In the genomic region with DNA sequence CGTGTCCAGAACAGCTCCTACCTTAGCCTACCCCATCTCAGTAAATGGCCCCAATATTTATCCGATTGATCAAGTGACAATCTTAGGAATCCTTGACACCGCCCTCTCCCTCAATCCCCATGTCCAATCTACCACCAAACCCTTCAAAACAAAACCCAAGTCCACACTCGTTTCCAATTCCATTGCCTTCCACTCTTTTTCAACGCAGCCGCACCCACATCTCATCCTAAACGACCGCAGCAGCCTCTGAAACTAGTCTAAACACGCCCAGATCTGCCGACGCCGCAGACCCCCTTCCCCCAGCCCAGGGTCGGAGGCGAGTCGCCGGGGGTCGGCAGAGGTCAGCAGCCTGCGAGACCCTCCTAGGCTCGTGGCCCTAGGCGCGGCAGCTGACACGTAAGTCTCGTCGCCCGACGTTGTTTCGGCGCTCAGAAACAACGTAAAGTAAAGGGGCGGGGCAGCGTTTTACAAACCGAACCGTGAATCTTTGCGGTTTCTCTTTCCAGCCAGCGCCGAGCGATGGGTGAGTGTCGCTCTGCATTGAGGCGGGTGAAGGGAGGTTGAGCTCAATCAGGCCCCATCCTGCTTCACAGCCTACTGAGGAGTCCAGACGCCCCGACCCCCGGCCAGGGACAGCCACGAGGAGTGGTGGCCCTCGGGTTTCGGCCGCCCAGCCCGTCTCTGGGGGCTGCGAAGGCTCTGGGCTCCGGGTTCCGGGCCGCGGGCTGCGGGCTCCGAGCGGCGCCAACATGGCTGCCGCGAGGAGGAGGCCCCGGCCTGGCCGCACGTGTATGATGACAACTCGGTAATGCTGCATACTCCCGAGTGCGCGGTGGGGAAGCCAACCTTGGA, we compare ENCODE assay signal across 1 cellular context.
A peak's percentile ranks its signal among the peaks of the same experiment; 100 is the strongest.
TF ChIP-seq lines count a peak whose summit lies in the region.

A gene (plus strand): TSS at position 463 of the 852 bp plus-strand sequence. CDS start 57 bp downstream, at position 520.

TF ChIP-seq in HepG2, 621 proteins besides CTCF, POLR2A, EP300 and RAD21 (continued from another document and continues in another):
- TF ChIP-seq, protein P1, sequence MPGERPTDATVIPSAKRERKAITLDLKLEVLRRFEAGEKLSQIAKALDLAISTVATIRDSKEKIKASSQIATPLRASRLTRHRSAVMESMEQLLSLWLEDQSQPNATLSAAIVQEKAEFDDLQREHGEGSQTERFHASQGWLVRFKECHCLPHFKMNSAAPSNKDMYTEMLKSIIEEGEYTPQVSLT (CRISPR knock-in tag; IDR thresholded peaks at IDR 0.05; ENCODE audit: borderline replicate concordance, low read depth), result no peak
- peak; percentile 70; the same call in 1 of the 2 replicates for TF ChIP-seq ZFP82 (CRISPR knock-in tag; IDR thresholded peaks at IDR 0.05; ENCODE audit: borderline replicate concordance)
- TF ChIP-seq ZNF263 (CRISPR knock-in tag; IDR thresholded peaks at IDR 0.05), result no peak
- peak; percentile 83 for TF ChIP-seq ZBTB20 (CRISPR knock-in tag; IDR thresholded peaks at IDR 0.05; ENCODE audit: borderline replicate concordance, low read depth)
- TF ChIP-seq ARNT2 (CRISPR knock-in tag; IDR thresholded peaks at IDR 0.05; ENCODE audit: low read depth), result no peak
- TF ChIP-seq, protein P2, sequence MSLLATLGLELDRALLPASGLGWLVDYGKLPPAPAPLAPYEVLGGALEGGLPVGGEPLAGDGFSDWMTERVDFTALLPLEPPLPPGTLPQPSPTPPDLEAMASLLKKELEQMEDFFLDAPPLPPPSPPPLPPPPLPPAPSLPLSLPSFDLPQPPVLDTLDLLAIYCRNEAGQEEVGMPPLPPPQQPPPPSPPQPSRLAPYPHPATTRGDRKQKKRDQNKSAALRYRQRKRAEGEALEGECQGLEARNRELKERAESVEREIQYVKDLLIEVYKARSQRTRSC (CRISPR knock-in tag; IDR thresholded peaks at IDR 0.05; ENCODE audit: low read depth), result no peak; the same call in 1 of the 2 replicates
- TF ChIP-seq IRF2 (CRISPR knock-in tag; IDR thresholded peaks at IDR 0.05), result peak; percentile 94
- peak; percentile 69; the same call in 1 of the 2 replicates for TF ChIP-seq RELA (CRISPR knock-in tag; IDR thresholded peaks at IDR 0.05)
- 0 out of 2 replicates have a peak, but pooled peaks have one; percentile 49 for TF ChIP-seq PPARG (CRISPR knock-in tag; conservative IDR thresholded peaks at IDR 0.05)
- TF ChIP-seq, protein P3, sequence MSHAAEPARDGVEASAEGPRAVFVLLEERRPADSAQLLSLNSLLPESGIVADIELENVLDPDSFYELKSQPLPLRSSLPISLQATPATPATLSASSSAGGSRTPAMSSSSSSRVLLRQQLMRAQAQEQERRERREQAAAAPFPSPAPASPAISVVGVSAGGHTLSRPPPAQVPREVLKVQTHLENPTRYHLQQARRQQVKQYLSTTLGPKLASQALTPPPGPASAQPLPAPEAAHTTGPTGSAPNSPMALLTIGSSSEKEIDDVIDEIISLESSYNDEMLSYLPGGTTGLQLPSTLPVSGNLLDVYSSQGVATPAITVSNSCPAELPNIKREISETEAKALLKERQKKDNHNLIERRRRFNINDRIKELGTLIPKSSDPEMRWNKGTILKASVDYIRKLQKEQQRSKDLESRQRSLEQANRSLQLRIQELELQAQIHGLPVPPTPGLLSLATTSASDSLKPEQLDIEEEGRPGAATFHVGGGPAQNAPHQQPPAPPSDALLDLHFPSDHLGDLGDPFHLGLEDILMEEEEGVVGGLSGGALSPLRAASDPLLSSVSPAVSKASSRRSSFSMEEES (CRISPR knock-in tag; IDR thresholded peaks at IDR 0.05), result peak; percentile 21; the same call in 1 of the 2 replicates
- TF ChIP-seq, protein P4, sequence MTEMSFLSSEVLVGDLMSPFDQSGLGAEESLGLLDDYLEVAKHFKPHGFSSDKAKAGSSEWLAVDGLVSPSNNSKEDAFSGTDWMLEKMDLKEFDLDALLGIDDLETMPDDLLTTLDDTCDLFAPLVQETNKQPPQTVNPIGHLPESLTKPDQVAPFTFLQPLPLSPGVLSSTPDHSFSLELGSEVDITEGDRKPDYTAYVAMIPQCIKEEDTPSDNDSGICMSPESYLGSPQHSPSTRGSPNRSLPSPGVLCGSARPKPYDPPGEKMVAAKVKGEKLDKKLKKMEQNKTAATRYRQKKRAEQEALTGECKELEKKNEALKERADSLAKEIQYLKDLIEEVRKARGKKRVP (CRISPR knock-in tag; IDR thresholded peaks at IDR 0.05), result 0 out of 4 replicates have a peak, but pooled peaks of 1 of the 2 experiments have one; percentile 43
- TF ChIP-seq KLF13 (CRISPR knock-in tag; IDR thresholded peaks at IDR 0.05), result no peak
- TF ChIP-seq ZNF768 (CRISPR knock-in tag; IDR thresholded peaks at IDR 0.05), result peak; percentile 56
- no peak; the same call in 1 of the 2 replicates for TF ChIP-seq ZNF441 (CRISPR knock-in tag; IDR thresholded peaks at IDR 0.05; ENCODE audit: borderline replicate concordance)
- TF ChIP-seq HNF4A (CRISPR knock-in tag; IDR thresholded peaks at IDR 0.05), result peak; percentile 28
- TF ChIP-seq, protein P5, sequence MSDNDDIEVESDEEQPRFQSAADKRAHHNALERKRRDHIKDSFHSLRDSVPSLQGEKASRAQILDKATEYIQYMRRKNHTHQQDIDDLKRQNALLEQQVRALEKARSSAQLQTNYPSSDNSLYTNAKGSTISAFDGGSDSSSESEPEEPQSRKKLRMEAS (IDR thresholded peaks at IDR 0.05), result peak; percentile 92
- TF ChIP-seq, protein P6, sequence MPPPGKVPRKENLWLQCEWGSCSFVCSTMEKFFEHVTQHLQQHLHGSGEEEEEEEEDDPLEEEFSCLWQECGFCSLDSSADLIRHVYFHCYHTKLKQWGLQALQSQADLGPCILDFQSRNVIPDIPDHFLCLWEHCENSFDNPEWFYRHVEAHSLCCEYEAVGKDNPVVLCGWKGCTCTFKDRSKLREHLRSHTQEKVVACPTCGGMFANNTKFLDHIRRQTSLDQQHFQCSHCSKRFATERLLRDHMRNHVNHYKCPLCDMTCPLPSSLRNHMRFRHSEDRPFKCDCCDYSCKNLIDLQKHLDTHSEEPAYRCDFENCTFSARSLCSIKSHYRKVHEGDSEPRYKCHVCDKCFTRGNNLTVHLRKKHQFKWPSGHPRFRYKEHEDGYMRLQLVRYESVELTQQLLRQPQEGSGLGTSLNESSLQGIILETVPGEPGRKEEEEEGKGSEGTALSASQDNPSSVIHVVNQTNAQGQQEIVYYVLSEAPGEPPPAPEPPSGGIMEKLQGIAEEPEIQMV (CRISPR knock-in tag; IDR thresholded peaks at IDR 0.05; ENCODE audit: low read depth), result no peak
- TF ChIP-seq STAG1 (CRISPR knock-in tag; IDR thresholded peaks at IDR 0.05), result no peak
- TF ChIP-seq SIN3B (IDR thresholded peaks at IDR 0.05; ENCODE audit: low read length), result peak; percentile 50; the same call in 1 of the 2 replicates
- no peak for TF ChIP-seq ZNF720 (CRISPR knock-in tag; IDR thresholded peaks at IDR 0.05)
- peak; percentile 64 for TF ChIP-seq FOXA3 (CRISPR knock-in tag; IDR thresholded peaks at IDR 0.05)
- TF ChIP-seq ZNF761 (CRISPR knock-in tag; conservative IDR thresholded peaks at IDR 0.05), result 0 out of 2 replicates have a peak, but pooled peaks have one; percentile 55
- TF ChIP-seq, protein P7, sequence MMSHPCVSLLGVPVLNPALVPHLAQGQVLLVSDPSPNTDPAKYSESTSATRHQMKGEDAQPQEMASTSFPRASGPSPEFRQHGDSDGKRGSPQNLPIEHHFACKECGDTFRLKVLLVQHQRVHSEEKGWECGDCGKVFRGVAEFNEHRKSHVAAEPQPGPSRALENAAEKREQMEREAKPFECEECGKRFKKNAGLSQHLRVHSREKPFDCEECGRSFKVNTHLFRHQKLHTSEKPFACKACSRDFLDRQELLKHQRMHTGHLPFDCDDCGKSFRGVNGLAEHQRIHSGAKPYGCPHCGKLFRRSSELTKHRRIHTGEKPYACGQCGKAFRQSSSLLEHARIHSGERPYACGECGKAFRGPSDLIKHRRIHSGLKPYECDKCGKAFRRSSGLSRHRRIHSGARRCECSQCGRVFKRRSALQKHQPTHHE (CRISPR knock-in tag; IDR thresholded peaks at IDR 0.05; ENCODE audit: borderline replicate concordance), result 0 out of 2 replicates have a peak, but pooled peaks have one; percentile 65
- no peak for TF ChIP-seq ZNF383 (CRISPR knock-in tag; IDR thresholded peaks at IDR 0.05; ENCODE audit: borderline replicate concordance)
- no peak for TF ChIP-seq HIVEP1 (CRISPR knock-in tag; IDR thresholded peaks at IDR 0.05)
- TF ChIP-seq MAFF (IDR thresholded peaks at IDR 0.05; ENCODE audit: low read depth, low read length), result no peak
- peak; percentile 79; the same call in 1 of the 2 replicates for TF ChIP-seq ZNF17 (CRISPR knock-in tag; IDR thresholded peaks at IDR 0.05)
- peak; percentile 90 for TF ChIP-seq NFKB2 (CRISPR knock-in tag; IDR thresholded peaks at IDR 0.05; ENCODE audit: borderline replicate concordance)
- TF ChIP-seq ZNF496 (CRISPR knock-in tag; IDR thresholded peaks at IDR 0.05; ENCODE audit: insufficient replicate concordance), result no peak
- peak; percentile 89 for TF ChIP-seq ZNF143 (CRISPR knock-in tag; IDR thresholded peaks at IDR 0.05)
- TF ChIP-seq, protein P8, sequence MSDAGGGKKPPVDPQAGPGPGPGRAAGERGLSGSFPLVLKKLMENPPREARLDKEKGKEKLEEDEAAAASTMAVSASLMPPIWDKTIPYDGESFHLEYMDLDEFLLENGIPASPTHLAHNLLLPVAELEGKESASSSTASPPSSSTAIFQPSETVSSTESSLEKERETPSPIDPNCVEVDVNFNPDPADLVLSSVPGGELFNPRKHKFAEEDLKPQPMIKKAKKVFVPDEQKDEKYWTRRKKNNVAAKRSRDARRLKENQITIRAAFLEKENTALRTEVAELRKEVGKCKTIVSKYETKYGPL (CRISPR knock-in tag; IDR thresholded peaks at IDR 0.05), result peak; percentile 74
- TF ChIP-seq, protein P9, sequence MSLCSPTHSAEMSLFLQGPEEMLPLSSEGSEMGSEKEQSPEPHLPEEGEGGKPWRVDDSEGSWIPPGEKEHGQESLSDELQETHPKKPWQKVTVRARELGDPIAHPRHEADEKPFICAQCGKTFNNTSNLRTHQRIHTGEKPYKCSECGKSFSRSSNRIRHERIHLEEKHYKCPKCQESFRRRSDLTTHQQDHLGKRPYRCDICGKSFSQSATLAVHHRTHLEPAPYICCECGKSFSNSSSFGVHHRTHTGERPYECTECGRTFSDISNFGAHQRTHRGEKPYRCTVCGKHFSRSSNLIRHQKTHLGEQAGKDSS (CRISPR knock-in tag; IDR thresholded peaks at IDR 0.05; ENCODE audit: borderline replicate concordance, low read depth), result no peak; the same call in 1 of the 2 replicates
- no peak for TF ChIP-seq SRSF1 (optimal IDR thresholded peaks at IDR 0.05; ENCODE audit: low read depth, low read length)
- peak; percentile 98 for TF ChIP-seq SPEN (CRISPR knock-in tag; IDR thresholded peaks at IDR 0.05; ENCODE audit: low read depth)
- TF ChIP-seq, protein P10, sequence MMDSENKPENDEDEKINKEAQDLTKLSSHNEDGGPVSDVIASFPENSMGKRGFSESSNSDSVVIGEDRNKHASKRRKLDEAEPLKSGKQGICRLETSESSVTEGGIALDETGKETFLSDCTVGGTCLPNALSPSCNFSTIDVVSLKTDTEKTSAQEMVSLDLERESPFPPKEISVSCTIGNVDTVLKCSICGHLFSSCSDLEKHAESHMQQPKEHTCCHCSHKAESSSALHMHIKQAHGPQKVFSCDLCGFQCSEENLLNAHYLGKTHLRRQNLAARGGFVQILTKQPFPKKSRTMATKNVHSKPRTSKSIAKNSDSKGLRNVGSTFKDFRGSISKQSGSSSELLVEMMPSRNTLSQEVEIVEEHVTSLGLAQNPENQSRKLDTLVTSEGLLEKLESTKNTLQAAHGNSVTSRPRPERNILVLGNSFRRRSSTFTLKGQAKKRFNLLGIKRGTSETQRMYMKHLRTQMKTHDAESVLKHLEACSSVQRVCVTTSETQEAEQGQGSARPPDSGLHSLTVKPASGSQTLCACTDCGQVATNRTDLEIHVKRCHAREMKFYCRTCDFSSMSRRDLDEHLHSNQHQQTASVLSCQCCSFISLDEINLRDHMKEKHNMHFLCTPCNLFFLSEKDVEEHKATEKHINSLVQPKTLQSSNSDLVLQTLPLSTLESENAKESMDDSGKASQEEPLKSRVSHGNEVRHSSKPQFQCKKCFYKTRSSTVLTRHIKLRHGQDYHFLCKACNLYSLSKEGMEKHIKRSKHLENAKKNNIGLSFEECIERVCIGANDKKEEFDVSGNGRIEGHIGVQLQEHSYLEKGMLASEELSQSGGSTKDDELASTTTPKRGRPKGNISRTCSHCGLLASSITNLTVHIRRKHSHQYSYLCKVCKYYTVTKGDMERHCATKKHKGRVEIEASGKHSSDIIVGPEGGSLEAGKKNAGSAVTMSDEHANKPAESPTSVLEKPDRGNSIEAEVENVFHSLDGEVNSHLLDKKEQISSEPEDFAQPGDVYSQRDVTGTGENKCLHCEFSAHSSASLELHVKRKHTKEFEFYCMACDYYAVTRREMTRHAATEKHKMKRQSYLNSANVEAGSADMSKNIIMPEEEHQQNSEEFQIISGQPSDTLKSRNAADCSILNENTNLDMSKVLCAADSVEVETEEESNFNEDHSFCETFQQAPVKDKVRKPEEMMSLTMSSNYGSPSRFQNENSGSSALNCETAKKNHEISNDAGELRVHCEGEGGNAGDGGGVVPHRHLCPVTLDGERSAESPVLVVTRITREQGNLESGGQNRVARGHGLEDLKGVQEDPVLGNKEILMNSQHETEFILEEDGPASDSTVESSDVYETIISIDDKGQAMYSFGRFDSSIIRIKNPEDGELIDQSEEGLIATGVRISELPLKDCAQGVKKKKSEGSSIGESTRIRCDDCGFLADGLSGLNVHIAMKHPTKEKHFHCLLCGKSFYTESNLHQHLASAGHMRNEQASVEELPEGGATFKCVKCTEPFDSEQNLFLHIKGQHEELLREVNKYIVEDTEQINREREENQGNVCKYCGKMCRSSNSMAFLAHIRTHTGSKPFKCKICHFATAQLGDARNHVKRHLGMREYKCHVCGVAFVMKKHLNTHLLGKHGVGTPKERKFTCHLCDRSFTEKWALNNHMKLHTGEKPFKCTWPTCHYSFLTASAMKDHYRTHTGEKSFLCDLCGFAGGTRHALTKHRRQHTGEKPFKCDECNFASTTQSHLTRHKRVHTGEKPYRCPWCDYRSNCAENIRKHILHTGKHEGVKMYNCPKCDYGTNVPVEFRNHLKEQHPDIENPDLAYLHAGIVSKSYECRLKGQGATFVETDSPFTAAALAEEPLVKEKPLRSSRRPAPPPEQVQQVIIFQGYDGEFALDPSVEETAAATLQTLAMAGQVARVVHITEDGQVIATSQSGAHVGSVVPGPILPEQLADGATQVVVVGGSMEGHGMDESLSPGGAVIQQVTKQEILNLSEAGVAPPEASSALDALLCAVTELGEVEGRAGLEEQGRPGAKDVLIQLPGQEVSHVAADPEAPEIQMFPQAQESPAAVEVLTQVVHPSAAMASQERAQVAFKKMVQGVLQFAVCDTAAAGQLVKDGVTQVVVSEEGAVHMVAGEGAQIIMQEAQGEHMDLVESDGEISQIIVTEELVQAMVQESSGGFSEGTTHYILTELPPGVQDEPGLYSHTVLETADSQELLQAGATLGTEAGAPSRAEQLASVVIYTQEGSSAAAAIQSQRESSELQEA (CRISPR knock-in tag; IDR thresholded peaks at IDR 0.05; ENCODE audit: not compliant biosample characterization), result peak; percentile 37
- TF ChIP-seq SP140L (CRISPR knock-in tag; IDR thresholded peaks at IDR 0.05; ENCODE audit: borderline replicate concordance), result no peak
